32 cellular contexts compared by ENCODE assay signal in the genomic region with DNA sequence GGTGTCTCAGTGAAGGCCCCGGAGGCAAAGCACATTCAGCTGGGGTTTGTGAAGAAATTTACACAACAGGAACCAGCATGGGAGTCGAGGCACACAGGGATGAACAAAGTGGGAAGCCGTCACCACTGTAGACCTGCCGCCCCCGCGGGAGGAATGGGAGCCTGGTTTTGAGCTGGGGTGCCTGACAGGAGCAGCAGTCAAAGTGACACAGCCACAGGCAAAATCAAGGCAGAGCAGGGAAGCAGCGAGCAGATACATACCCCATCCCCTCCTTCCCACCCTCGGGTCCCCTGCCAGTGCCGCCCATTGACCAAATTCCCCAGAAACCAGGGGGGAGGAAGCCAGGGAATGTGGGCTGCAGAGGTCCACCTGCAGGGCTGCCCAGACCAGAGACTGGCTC. TPM values are rescaled to one million over a fixed set of nuclear protein-coding genes. Genes with fewer than 3 reads are reported as not detected.
"Had no signal": no experiment of that assay in that cellular context is flagged by ENCODE, and none has a peak within 500 bp of the region (broad histone marks: within the 10 kb centered on the region; RNA-seq: fewer than 3 reads in every experiment).

No MANE protein-coding gene starts in this region.

- DNase-seq: activated CD4-positive, alpha-beta memory T cell treated with anti-CD3 and anti-CD28 coated beads, Interleukin-2, amount 10 ng/mL, durations not matched to agents 7 days and 5 days; activated CD4-positive, alpha-beta T cell treated with anti-CD3 and anti-CD28 coated beads, Interleukin-2, amount 10 ng/mL, durations not matched to agents 24 days and 14 days; activated gamma-delta T cell; brain microvascular endothelial cell; effector CD4-positive, alpha-beta T cell; foreskin fibroblast; immature natural killer cell; naive thymus-derived CD4-positive, alpha-beta T cell; retina; sigmoid colon; stimulated activated CD4-positive, alpha-beta T cell treated with anti-CD3 and anti-CD28 coated beads, Interleukin-4, amount 100 ng/mL, for 1 hour; stimulated activated naive CD8-positive, alpha-beta T cell treated with anti-CD3 and anti-CD28 coated beads, Interleukin-15, Interleukin-2, amounts not matched to agents 100 U/mL and 50 U/mL, for 24 hours; T-cell had no signal

- H3K4me2 ChIP-seq: hepatocyte had no signal

- H3K79me2 ChIP-seq: hepatocyte, parathyroid adenoma had no signal

- H3K27ac ChIP-seq: brain microvascular endothelial cell, left lung, neutrophil, parathyroid adenoma, sigmoid colon, VCaP had no signal

- H3K4me3 ChIP-seq: hepatocyte, left lung, lung, sigmoid colon had no signal

- H3K36me3 ChIP-seq: brain microvascular endothelial cell, left lung, neutrophil, sigmoid colon had no signal

- H3K4me3 Mint-ChIP-seq: activated CD4-positive, alpha-beta memory T cell treated with anti-CD3 and anti-CD28 coated beads, Interleukin-2, amount 10 ng/mL, durations not matched to agents 7 days and 5 days; activated CD4-positive, alpha-beta T cell treated with anti-CD3 and anti-CD28 coated beads, Interleukin-2, amount 10 ng/mL, durations not matched to agents 24 days and 14 days; activated naive CD4-positive, alpha-beta T cell treated with anti-CD3 and anti-CD28 coated beads, Interleukin-2, amount 50 U/mL, for 24 hours; activated T-helper 1 cell treated with anti-CD3 and anti-CD28 coated beads, Interleukin-12 subunit alpha, Interleukin-12 subunit beta, Interleukin-2, Interleukin-4 antibody, amounts not matched to agents 30 ng/mL and 10 ng/mL and 1 ng/mL, durations not matched to agents 14 hours and 24 hours and 36 hours; dendritic cell treated with granulocyte-macrophage colony-stimulating factor and Interleukin-4, amounts not matched to agents 40 ng/mL and 50 ng/mL, for 4 days; immature natural killer cell; naive thymus-derived CD4-positive, alpha-beta T cell; T-cell; T-helper 2 cell treated with Interferon-gamma antibody and Interleukin-4, amounts not matched to agents 5 μg/mL and 100 μg/mL, for 36 hours had no signal

- H3K9me3 ChIP-seq: left lung, neutrophil, sigmoid colon had no signal

- H2AFZ ChIP-seq: hepatocyte, parathyroid adenoma had no signal

- ATAC-seq: activated CD4-positive, CD25-positive, alpha-beta regulatory T cell treated with anti-CD3 and anti-CD28 coated beads, Interleukin-2, amount 50 U/mL, for 24 hours; left lung; naive thymus-derived CD4-positive, alpha-beta T cell; stimulated activated naive CD8-positive, alpha-beta T cell treated with anti-CD3 and anti-CD28 coated beads, Interleukin-15, Interleukin-2, amounts not matched to agents 100 U/mL and 50 U/mL, for 24 hours; T-cell had no signal

- H3K4me1 Mint-ChIP-seq: activated CD4-positive, alpha-beta memory T cell treated with anti-CD3 and anti-CD28 coated beads, Interleukin-2, amount 10 ng/mL, durations not matched to agents 7 days and 5 days; activated CD4-positive, alpha-beta T cell treated with anti-CD3 and anti-CD28 coated beads, Interleukin-2, amount 10 ng/mL, durations not matched to agents 24 days and 14 days; T-cell had no signal

- H3K36me3 Mint-ChIP-seq: activated naive CD4-positive, alpha-beta T cell treated with anti-CD3 and anti-CD28 coated beads, Interleukin-2, amount 50 U/mL, for 24 hours; naive thymus-derived CD4-positive, alpha-beta T cell; T-cell had no signal

- H3K27me3 ChIP-seq: brain microvascular endothelial cell, hepatocyte, left lung, neutrophil, sigmoid colon had no signal

- H3K27ac Mint-ChIP-seq: activated CD4-positive, alpha-beta memory T cell treated with anti-CD3 and anti-CD28 coated beads, Interleukin-2, amount 10 ng/mL, durations not matched to agents 7 days and 5 days; activated CD4-positive, alpha-beta T cell treated with anti-CD3 and anti-CD28 coated beads, Interleukin-2, amount 10 ng/mL, durations not matched to agents 24 days and 14 days; activated naive CD4-positive, alpha-beta T cell treated with anti-CD3 and anti-CD28 coated beads, Interleukin-2, amount 50 U/mL, for 24 hours; activated T-helper 1 cell treated with anti-CD3 and anti-CD28 coated beads, Interleukin-12 subunit alpha, Interleukin-12 subunit beta, Interleukin-2, Interleukin-4 antibody, amounts not matched to agents 30 ng/mL and 10 ng/mL and 1 ng/mL, durations not matched to agents 14 hours and 24 hours and 36 hours; dendritic cell treated with granulocyte-macrophage colony-stimulating factor and Interleukin-4, amounts not matched to agents 40 ng/mL and 50 ng/mL, for 4 days; immature natural killer cell; naive thymus-derived CD4-positive, alpha-beta T cell; T-cell; T-helper 2 cell treated with Interferon-gamma antibody and Interleukin-4, amounts not matched to agents 5 μg/mL and 100 μg/mL, for 36 hours had no signal

- H3K9me3 Mint-ChIP-seq: activated CD4-positive, alpha-beta T cell treated with anti-CD3 and anti-CD28 coated beads, Interleukin-2, amount 10 ng/mL, durations not matched to agents 24 days and 14 days; activated naive CD4-positive, alpha-beta T cell treated with anti-CD3 and anti-CD28 coated beads, Interleukin-2, amount 50 U/mL, for 24 hours; activated T-helper 1 cell treated with anti-CD3 and anti-CD28 coated beads, Interleukin-12 subunit alpha, Interleukin-12 subunit beta, Interleukin-2, Interleukin-4 antibody, amounts not matched to agents 30 ng/mL and 10 ng/mL and 1 ng/mL, durations not matched to agents 14 hours and 24 hours and 36 hours; dendritic cell treated with granulocyte-macrophage colony-stimulating factor and Interleukin-4, amounts not matched to agents 40 ng/mL and 50 ng/mL, for 4 days; immature natural killer cell; T-helper 2 cell treated with Interferon-gamma antibody and Interleukin-4, amounts not matched to agents 5 μg/mL and 100 μg/mL, for 36 hours had no signal

- H3K4me1 ChIP-seq: left lung had no signal

- FAIRE-seq: endometrium had no signal

RNA-seq across cellular contexts. Expression of a gene that starts 20.8 kb away (rescaled TPM):
- total RNA-seq: activated CD4-positive, alpha-beta memory T cell treated with anti-CD3 and anti-CD28 coated beads, Interleukin-2, amount 10 ng/mL, durations not matched to agents 7 days and 5 days; activated CD4-positive, alpha-beta T cell treated with anti-CD3 and anti-CD28 coated beads, Interleukin-2, amount 10 ng/mL, durations not matched to agents 24 days and 14 days; activated T-helper 1 cell treated with anti-CD3 and anti-CD28 coated beads, Interleukin-12 subunit alpha, Interleukin-12 subunit beta, Interleukin-2, Interleukin-4 antibody, amounts not matched to agents 30 ng/mL and 10 ng/mL and 1 ng/mL, durations not matched to agents 14 hours and 24 hours and 36 hours; epithelial cell of proximal tubule; fibroblast of lung; hepatocyte; kidney epithelial cell; left lung; mesenteric fat pad; naive thymus-derived CD4-positive, alpha-beta T cell; T-cell had no signal
- polyA plus RNA-seq: fibroblast of lung; hepatocyte; immature natural killer cell; lung; naive thymus-derived CD4-positive, alpha-beta T cell had no signal

RNA-seq across cellular contexts. Expression of a gene that starts 22.0 kb away (rescaled TPM):
- total RNA-seq: activated CD4-positive, alpha-beta memory T cell treated with anti-CD3 and anti-CD28 coated beads, Interleukin-2, amount 10 ng/mL, durations not matched to agents 7 days and 5 days; activated CD4-positive, alpha-beta T cell treated with anti-CD3 and anti-CD28 coated beads, Interleukin-2, amount 10 ng/mL, durations not matched to agents 24 days and 14 days; activated T-helper 1 cell treated with anti-CD3 and anti-CD28 coated beads, Interleukin-12 subunit alpha, Interleukin-12 subunit beta, Interleukin-2, Interleukin-4 antibody, amounts not matched to agents 30 ng/mL and 10 ng/mL and 1 ng/mL, durations not matched to agents 14 hours and 24 hours and 36 hours; epithelial cell of proximal tubule; fibroblast of lung; hepatocyte; kidney epithelial cell; left lung; mesenteric fat pad; mucosa of gallbladder; naive thymus-derived CD4-positive, alpha-beta T cell; sigmoid colon; subcutaneous adipose tissue; T-cell; ureter had no signal
- polyA plus RNA-seq: fibroblast of lung; hepatocyte; immature natural killer cell; naive thymus-derived CD4-positive, alpha-beta T cell; sigmoid colon had no signal

RNA-seq across cellular contexts. Expression of a gene that starts 31.5 kb away (rescaled TPM):
- total RNA-seq: activated T-helper 1 cell treated with anti-CD3 and anti-CD28 coated beads, Interleukin-12 subunit alpha, Interleukin-12 subunit beta, Interleukin-2, Interleukin-4 antibody, amounts not matched to agents 30 ng/mL and 10 ng/mL and 1 ng/mL, durations not matched to agents 14 hours and 24 hours and 36 hours; epithelial cell of proximal tubule; fibroblast of lung; hepatocyte; sigmoid colon had no signal
- polyA plus RNA-seq: fibroblast of lung; hepatocyte; naive thymus-derived CD4-positive, alpha-beta T cell; sigmoid colon had no signal
